In the genomic region with DNA sequence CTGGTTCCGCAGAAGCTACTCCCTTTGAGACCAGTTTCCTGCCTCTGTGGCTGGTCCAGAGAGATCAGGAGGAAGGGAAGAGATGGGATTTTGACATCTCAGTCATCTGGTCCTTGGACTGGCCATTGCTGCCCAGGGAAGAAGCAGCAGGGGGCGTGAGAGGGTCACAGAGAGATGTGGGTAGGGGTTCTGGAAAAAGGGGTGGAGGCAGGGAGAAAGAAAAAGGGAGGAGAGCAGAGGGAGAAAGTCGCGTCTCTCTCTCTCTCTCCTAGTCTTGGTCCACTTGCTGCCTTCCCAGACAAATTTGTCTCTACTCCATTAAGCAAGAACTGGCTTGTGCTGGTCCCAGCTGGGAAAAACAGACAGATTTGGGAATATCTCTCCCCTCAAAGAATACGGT, we compare ENCODE assay signal across 8 cellular contexts. TPM values are rescaled to one million over a fixed set of nuclear protein-coding genes. Genes with fewer than 3 reads are reported as not detected.
DNase-seq lines count a peak whose midpoint lies in the region; ATAC-seq and TF ChIP-seq lines count a peak whose summit lies in the region.

No MANE protein-coding gene starts in this region.

- BruUV-seq in Caco-2 (replicated peaks; lab: Mats Ljungman, UMichigan), result no TSS peak

- no peaks in the 10 kb centered on the region for H3K36me3 ChIP-seq in Caco-2 (ENCODE audit: control insufficient read depth, insufficient read depth, low read length)
- H3K36me3 ChIP-seq in vagina, result no peaks in the 10 kb centered on the region

- CTCF ChIA-PET in Caco-2 (lab: Charles Lee), result interaction anchor here (0.5 kb wide), 1 partner anchor 28 kb away, joined by 3 read pairs; no protein-coding TSS in a partner anchor

- H3K27me3 Mint-ChIP-seq in Caco-2 (ENCODE audit: insufficient read depth, unreplicated experiment), result no peaks in the 10 kb centered on the region
- no peaks in the 10 kb centered on the region for H3K27me3 Mint-ChIP-seq in activated T-helper 17 cell treated with anti-CD3 and anti-CD28 coated beads, Interleukin-2, amount 50 U/mL, for 72 hours
- peaks cover 4% of the 10 kb centered on the region for H3K27me3 Mint-ChIP-seq in activated T-helper 2 cell treated with anti-CD3 and anti-CD28 coated beads, Interferon-gamma antibody, Interleukin-2, Interleukin-4, amounts not matched to agents 10 μg/mL and 5 μg/mL and 100 μg/mL, durations not matched to agents 14 hours and 24 hours and 36 hours (ENCODE audit: low read depth)

- H3K27me3 ChIP-seq in Caco-2 (replicated peaks; ENCODE audit: control insufficient read depth, insufficient read depth, low read length) (no peaks in the 10 kb centered on the region), vagina (no peaks in the 10 kb centered on the region)

- no peak overlapping the region for H3K27ac ChIP-seq in vagina

- H3K9me3 ChIP-seq in Caco-2 (no peaks in the 10 kb centered on the region), vagina (no peaks in the 10 kb centered on the region)

- TF ChIP-seq CTCF in Caco-2 (IDR thresholded peaks at IDR 0.05; ENCODE audit: insufficient read depth in 1 of 2, low read depth in 1 of 2, low read length in 1 of 2, severe bottlenecking in 1 of 2, unreplicated experiment in 1 of 2) (peak; percentile 27 to 55), vagina (IDR thresholded peaks at IDR 0.05) (peak in 1 of 3 experiments; percentile 21)

- ATAC-seq in activated T-helper 17 cell treated with anti-CD3 and anti-CD28 coated beads, Interleukin-2, amount 50 U/mL, for 72 hours (replicated peaks), result peak; percentile 35
- ATAC-seq in HG03354 (IDR thresholded peaks at IDR 0.05; ENCODE audit: poor library complexity, severe bottlenecking, unreplicated experiment) (no peak), HG02885 (IDR thresholded peaks at IDR 0.05; ENCODE audit: poor library complexity, unreplicated experiment) (no peak)

- H3K4me1 ChIP-seq in Caco-2 (peaks cover 3% of the 10 kb centered on the region; the same call in 1 of the 2 replicates), vagina (no peaks in the 10 kb centered on the region)

- H3K4me3 Mint-ChIP-seq in Caco-2 (ENCODE audit: unreplicated experiment), result no peak overlapping the region
- no peak overlapping the region for H3K4me3 Mint-ChIP-seq in activated T-helper 17 cell treated with anti-CD3 and anti-CD28 coated beads, Interleukin-2, amount 50 U/mL, for 72 hours
- no peak overlapping the region for H3K4me3 Mint-ChIP-seq in activated T-helper 2 cell treated with anti-CD3 and anti-CD28 coated beads, Interferon-gamma antibody, Interleukin-2, Interleukin-4, amounts not matched to agents 10 μg/mL and 5 μg/mL and 100 μg/mL, durations not matched to agents 14 hours and 24 hours and 36 hours (ENCODE audit: low read depth)

- POLR2A ChIA-PET in Caco-2 (lab: Charles Lee), result interaction anchor here (0.6 to 0.7 kb wide), 2 partner anchors 16 to 53 kb away, joined by 4 to 8 read pairs; partner anchors contain the start of gene TP53

- DNase-seq in Caco-2 (peak; percentile 64 to 68), HT1080 (ENCODE audit: low read depth) (peak; percentile 55), kidney tubule cell (ENCODE audit: low spot score) (peak; percentile 33), vagina (ENCODE audit: extremely low spot score in 2 of 2) (no peak)
- no peak for DNase-seq in activated T-helper 2 cell treated with anti-CD3 and anti-CD28 coated beads, Interferon-gamma antibody, Interleukin-2, Interleukin-4, amounts not matched to agents 10 μg/mL and 5 μg/mL and 100 μg/mL, durations not matched to agents 14 hours and 24 hours and 36 hours (ENCODE audit: low spot score)

- intact Hi-C loops in Caco-2 (cut with micrococcal nuclease; ENCODE audit: unreplicated experiment), result loop anchor here (1.0 kb wide), 1 partner anchor 54 kb away; the partner anchor contains the start of gene WRAP53
- intact Hi-C loops in vagina (cut with DNase I), result no loop called here
- intact Hi-C loops in activated T-helper 2 cell treated with anti-CD3 and anti-CD28 coated beads, Interferon-gamma antibody, Interleukin-2, Interleukin-4, amounts not matched to agents 10 μg/mL and 5 μg/mL and 100 μg/mL, durations not matched to agents 14 hours and 24 hours and 36 hours (cut with micrococcal nuclease), result no loop called here

- no peak overlapping the region for H3K27ac Mint-ChIP-seq in Caco-2 (ENCODE audit: unreplicated experiment)
- no peak overlapping the region for H3K27ac Mint-ChIP-seq in activated T-helper 17 cell treated with anti-CD3 and anti-CD28 coated beads, Interleukin-2, amount 50 U/mL, for 72 hours
- no peak overlapping the region for H3K27ac Mint-ChIP-seq in activated T-helper 2 cell treated with anti-CD3 and anti-CD28 coated beads, Interferon-gamma antibody, Interleukin-2, Interleukin-4, amounts not matched to agents 10 μg/mL and 5 μg/mL and 100 μg/mL, durations not matched to agents 14 hours and 24 hours and 36 hours

- H3K4me1 Mint-ChIP-seq in Caco-2 (ENCODE audit: low read depth, unreplicated experiment), result no peaks in the 10 kb centered on the region
- no peaks in the 10 kb centered on the region for H3K4me1 Mint-ChIP-seq in activated T-helper 17 cell treated with anti-CD3 and anti-CD28 coated beads, Interleukin-2, amount 50 U/mL, for 72 hours
- peaks cover 5% of the 10 kb centered on the region for H3K4me1 Mint-ChIP-seq in activated T-helper 2 cell treated with anti-CD3 and anti-CD28 coated beads, Interferon-gamma antibody, Interleukin-2, Interleukin-4, amounts not matched to agents 10 μg/mL and 5 μg/mL and 100 μg/mL, durations not matched to agents 14 hours and 24 hours and 36 hours (ENCODE audit: low read depth)

- no peak overlapping the region for H3K4me3 ChIP-seq in Caco-2 (ENCODE audit: low read depth, low read length)
- no peak overlapping the region for H3K4me3 ChIP-seq in vagina

- no peak for TF ChIP-seq POLR2A in vagina (IDR thresholded peaks at IDR 0.05)

- no peaks in the 10 kb centered on the region for H3K9me3 Mint-ChIP-seq in Caco-2 (ENCODE audit: unreplicated experiment)
- H3K9me3 Mint-ChIP-seq in activated T-helper 17 cell treated with anti-CD3 and anti-CD28 coated beads, Interleukin-2, amount 50 U/mL, for 72 hours, result no peaks in the 10 kb centered on the region
- H3K9me3 Mint-ChIP-seq in activated T-helper 2 cell treated with anti-CD3 and anti-CD28 coated beads, Interferon-gamma antibody, Interleukin-2, Interleukin-4, amounts not matched to agents 10 μg/mL and 5 μg/mL and 100 μg/mL, durations not matched to agents 14 hours and 24 hours and 36 hours, result no peaks in the 10 kb centered on the region

- no peaks in the 10 kb centered on the region for H3K36me3 Mint-ChIP-seq in Caco-2 (ENCODE audit: insufficient read depth, unreplicated experiment)
- H3K36me3 Mint-ChIP-seq in activated T-helper 17 cell treated with anti-CD3 and anti-CD28 coated beads, Interleukin-2, amount 50 U/mL, for 72 hours (ENCODE audit: low read depth), result no peaks in the 10 kb centered on the region
- H3K36me3 Mint-ChIP-seq in activated T-helper 2 cell treated with anti-CD3 and anti-CD28 coated beads, Interferon-gamma antibody, Interleukin-2, Interleukin-4, amounts not matched to agents 10 μg/mL and 5 μg/mL and 100 μg/mL, durations not matched to agents 14 hours and 24 hours and 36 hours (ENCODE audit: low read depth), result no peaks in the 10 kb centered on the region

RNA-seq across cellular contexts. Expression of gene SHBG, which starts 4.4 kb away (rescaled TPM):
- total RNA-seq in Caco-2 (2022) (0.93 and 1.2 TPM in 2 replicates), vagina (not detected)
- total RNA-seq in HT1080 (2014; rRNA removed; shearing (Covaris generic)), result not detected in 2 replicates
- not detected in 2 replicates for polyA plus RNA-seq in HT1080 (2015; cell fraction: cytosol; rRNA removed)
- not detected in 2 replicates for polyA plus RNA-seq in HT1080 (2015; cell fraction: nucleus; rRNA removed)
- under 1 TPM in 1 of 2 donors, not detected in 1; 0.71 TPM for total RNA-seq in activated T-helper 17 cell treated with anti-CD3 and anti-CD28 coated beads, Interleukin-2, amount 50 U/mL, for 72 hours
- total RNA-seq in activated T-helper 2 cell treated with anti-CD3 and anti-CD28 coated beads, Interferon-gamma antibody, Interleukin-2, Interleukin-4, amounts not matched to agents 10 μg/mL and 5 μg/mL and 100 μg/mL, durations not matched to agents 14 hours and 24 hours and 36 hours, result 0.46 TPM in 1 of 2 replicates, not detected in the other

RNA-seq across cellular contexts. Expression of gene SAT2, which starts 6.8 kb away (rescaled TPM):
- 33.0 TPM in 2 replicates for total RNA-seq in Caco-2 (2022)
- total RNA-seq in HT1080 (2014; rRNA removed; shearing (Covaris generic)), result 18.6 and 20.8 TPM in 2 replicates
- polyA plus RNA-seq in HT1080 (2015; cell fraction: cytosol; rRNA removed), result 21.6 and 25.4 TPM in 2 replicates
- polyA plus RNA-seq in HT1080 (2015; cell fraction: nucleus; rRNA removed), result 36.6 and 38.9 TPM in 2 replicates
- total RNA-seq in activated T-helper 17 cell treated with anti-CD3 and anti-CD28 coated beads, Interleukin-2, amount 50 U/mL, for 72 hours, result 10 to 100 TPM; 25.5 to 62.7 TPM
- total RNA-seq in vagina, result 69.7 TPM
- 25.4 and 27.9 TPM in 2 replicates for total RNA-seq in activated T-helper 2 cell treated with anti-CD3 and anti-CD28 coated beads, Interferon-gamma antibody, Interleukin-2, Interleukin-4, amounts not matched to agents 10 μg/mL and 5 μg/mL and 100 μg/mL, durations not matched to agents 14 hours and 24 hours and 36 hours

RNA-seq across cellular contexts. Expression of gene ATP1B2, which starts 16.3 kb away (rescaled TPM):
- 0.11 and 0.14 TPM in 2 replicates for total RNA-seq in Caco-2 (2022)
- not detected in 2 replicates for total RNA-seq in HT1080 (2014; rRNA removed; shearing (Covaris generic))
- polyA plus RNA-seq in HT1080 (2015; cell fraction: cytosol; rRNA removed), result 0.05 TPM in 1 of 2 replicates, not detected in the other
- 0.08 TPM in 1 of 2 replicates, not detected in the other for polyA plus RNA-seq in HT1080 (2015; cell fraction: nucleus; rRNA removed)
- under 1 TPM; 0.06 to 0.42 TPM for total RNA-seq in activated T-helper 17 cell treated with anti-CD3 and anti-CD28 coated beads, Interleukin-2, amount 50 U/mL, for 72 hours
- total RNA-seq in vagina, result 2.7 TPM
- 0.32 and 0.37 TPM in 2 replicates for total RNA-seq in activated T-helper 2 cell treated with anti-CD3 and anti-CD28 coated beads, Interferon-gamma antibody, Interleukin-2, Interleukin-4, amounts not matched to agents 10 μg/mL and 5 μg/mL and 100 μg/mL, durations not matched to agents 14 hours and 24 hours and 36 hours

RNA-seq across cellular contexts. Expression of gene FXR2, which starts 19.7 kb away (rescaled TPM):
- 20.5 and 25.3 TPM in 2 replicates for total RNA-seq in Caco-2 (2022)
- total RNA-seq in HT1080 (2014; rRNA removed; shearing (Covaris generic)), result 54.4 and 60.7 TPM in 2 replicates
- polyA plus RNA-seq in HT1080 (2015; cell fraction: cytosol; rRNA removed), result 38.1 and 39.7 TPM in 2 replicates
- 69.2 and 78.2 TPM in 2 replicates for polyA plus RNA-seq in HT1080 (2015; cell fraction: nucleus; rRNA removed)
- total RNA-seq in activated T-helper 17 cell treated with anti-CD3 and anti-CD28 coated beads, Interleukin-2, amount 50 U/mL, for 72 hours, result 10 to 100 TPM; 34.4 to 37.0 TPM
- 36.1 TPM for total RNA-seq in vagina
- 59.0 and 63.1 TPM in 2 replicates for total RNA-seq in activated T-helper 2 cell treated with anti-CD3 and anti-CD28 coated beads, Interferon-gamma antibody, Interleukin-2, Interleukin-4, amounts not matched to agents 10 μg/mL and 5 μg/mL and 100 μg/mL, durations not matched to agents 14 hours and 24 hours and 36 hours

RNA-seq across cellular contexts. Expression of gene SOX15, which starts 44.5 kb away (rescaled TPM):
- total RNA-seq in Caco-2 (2022) (0.53 TPM in 1 of 2 replicates, not detected in the other), vagina (44.4 TPM)
- 0.31 and 1.8 TPM in 2 replicates for total RNA-seq in HT1080 (2014; rRNA removed; shearing (Covaris generic))
- 0.17 TPM in 1 of 2 replicates, not detected in the other for polyA plus RNA-seq in HT1080 (2015; cell fraction: cytosol; rRNA removed)
- 0.29 and 1.8 TPM in 2 replicates for polyA plus RNA-seq in HT1080 (2015; cell fraction: nucleus; rRNA removed)
- under 1 TPM in 1 of 2 donors, not detected in 1; 0.90 TPM for total RNA-seq in activated T-helper 17 cell treated with anti-CD3 and anti-CD28 coated beads, Interleukin-2, amount 50 U/mL, for 72 hours
- 0.21 and 0.60 TPM in 2 replicates for total RNA-seq in activated T-helper 2 cell treated with anti-CD3 and anti-CD28 coated beads, Interferon-gamma antibody, Interleukin-2, Interleukin-4, amounts not matched to agents 10 μg/mL and 5 μg/mL and 100 μg/mL, durations not matched to agents 14 hours and 24 hours and 36 hours

Comparison
In these comparisons a context has a peak if more than half of its experiments do, and no peak if none do; other contexts are left out.
1. DNase-seq: peak in Caco-2 (2 of 2), HT1080 (single experiment) and kidney tubule cell (single experiment); none in vagina (0 of 2) and activated T-helper 2 cell treated with anti-CD3 and anti-CD28 coated beads, Interferon-gamma antibody, Interleukin-2, Interleukin-4, amounts not matched to agents 10 μg/mL and 5 μg/mL and 100 μg/mL, durations not matched to agents 14 hours and 24 hours and 36 hours (single experiment).